In the genomic region with DNA sequence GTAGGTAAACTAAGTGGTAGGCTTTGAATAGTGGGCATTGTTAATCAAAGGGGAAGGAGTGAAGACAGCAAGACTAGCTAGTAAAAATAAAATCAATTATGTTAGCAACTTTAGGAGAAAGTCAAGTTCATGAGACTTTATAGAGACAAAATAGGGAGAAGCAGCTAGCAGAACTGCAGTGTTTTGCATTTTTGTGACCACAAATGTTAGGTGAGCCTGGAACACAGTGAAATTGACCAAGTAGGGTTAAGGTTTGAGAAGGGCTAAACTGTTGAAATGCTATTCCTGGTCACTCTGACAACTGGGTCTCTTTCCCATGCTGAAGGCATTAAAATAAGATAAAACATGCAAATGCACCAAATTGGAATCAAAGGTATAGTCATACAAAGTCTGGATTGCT, we compare ENCODE assay signal across 20 cellular contexts. TPM values are rescaled to one million over a fixed set of nuclear protein-coding genes. Genes with fewer than 3 reads are reported as not detected.
DNase-seq lines count a peak whose midpoint lies in the region; ATAC-seq, FAIRE-seq and TF ChIP-seq lines count a peak whose summit lies in the region.
"Had no signal": no experiment of that assay in that cellular context is flagged by ENCODE, and none has a peak within 500 bp of the region (broad histone marks: within the 10 kb centered on the region; RNA-seq: fewer than 3 reads in every experiment).

No MANE protein-coding gene starts in this region.

- H3K4me1 ChIP-seq in Caco-2 (peaks cover 17% of the 10 kb centered on the region), OCI-LY7 (ENCODE audit: insufficient read depth, low read length, poor library complexity, severe bottlenecking) (peaks cover 88% of the 10 kb centered on the region), sigmoid colon (peaks cover 0 to 27% (median 3%) of the 10 kb centered on the region in 4 donors), SK-N-SH (ENCODE audit: control insufficient read depth in 1 of 2, insufficient read depth in 2 of 2, low read depth in 1 of 2, low read length in 1 of 2) (peaks cover 5 to 9% of the 10 kb centered on the region in 2 experiments; a peak in 3 of 4 replicates)

- POLR2A ChIA-PET in Caco-2 (lab: Charles Lee) (no interaction called here), OCI-LY7 (lab: Charles Lee) (interaction anchor here (1.0 to 6.1 kb wide), 3 partner anchors 9 to 181 kb away, joined by 3 to 107 read pairs (median 4); partner anchors contain the start of genes ALG2 and SEC61B), SK-N-SH (lab: Yijun Ruan, JAX) (no interaction called here)

- H3K27ac Mint-ChIP-seq in Caco-2 (ENCODE audit: unreplicated experiment): peak overlapping the region; percentile 44
- H3K27ac Mint-ChIP-seq: GM23338 had no signal

- no peak for DNase-seq in Caco-2
- DNase-seq in GM19239 (ENCODE audit: insufficient read length, low spot score): no peak
- DNase-seq in OCI-LY7 (ENCODE audit: low spot score): no peak
- DNase-seq in sigmoid colon: no peak
- DNase-seq in NOMO-1 (lab: John Stamatoyannopoulos, UW; ENCODE audit: unreplicated experiment in 2 of 2): no peak
- DNase-seq in SK-N-SH: no peak
- no peak for DNase-seq in activated CD8-positive, alpha-beta memory T cell treated with anti-CD3 and anti-CD28 coated beads, Interleukin-2, amount 50 U/mL, for 4 hours
- DNase-seq: CD4-positive, alpha-beta T cell; IMR-90; NCI-H1092 treated with DMSO at 0.1 percent for 48 hours; NCI-H146; NCI-H2029 treated with DMSO at 0.1 percent for 48 hours; NCI-H748 treated with DMSO at 0.1 percent for 48 hours; SJCRH30; SW 1271 had no signal

- no peaks in the 10 kb centered on the region for H3K27me3 ChIP-seq in Caco-2 (replicated peaks; ENCODE audit: control insufficient read depth, insufficient read depth, low read length)
- H3K27me3 ChIP-seq in sigmoid colon: no peaks in the 10 kb centered on the region
- H3K27me3 ChIP-seq in SK-N-SH (ENCODE audit: insufficient read depth): no peaks in the 10 kb centered on the region
- H3K27me3 ChIP-seq: SJCRH30 had no signal

- no peaks in the 10 kb centered on the region for H3K9me2 ChIP-seq in OCI-LY7 (ENCODE audit: insufficient read depth, low read length)
- H3K9me2 ChIP-seq in SK-N-SH: no peaks in the 10 kb centered on the region

- no peak overlapping the region for H3K4me3 Mint-ChIP-seq in Caco-2 (ENCODE audit: unreplicated experiment)
- H3K4me3 Mint-ChIP-seq: CD4-positive, alpha-beta T cell; GM23338 had no signal

- intact Hi-C loops in Caco-2 (cut with micrococcal nuclease; ENCODE audit: unreplicated experiment) (no loop called here), OCI-LY7 (cut with micrococcal nuclease; ENCODE audit: unreplicated experiment) (loop anchor here (5.0 to 10.0 kb wide), 2 partner anchors 113 to 1310 kb away; partner anchors contain the start of gene TRMO), sigmoid colon (cut with DNase I) (no loop called here)

- H3K27me3 Mint-ChIP-seq in Caco-2 (ENCODE audit: insufficient read depth, unreplicated experiment): no peaks in the 10 kb centered on the region
- H3K27me3 Mint-ChIP-seq: CD4-positive, alpha-beta T cell had no signal

- H3K9me3 Mint-ChIP-seq in Caco-2 (ENCODE audit: unreplicated experiment): no peaks in the 10 kb centered on the region
- H3K9me3 Mint-ChIP-seq: CD4-positive, alpha-beta T cell; GM23338 had no signal

- H3F3A ChIP-seq in SK-N-SH (replicated peaks; ENCODE audit: insufficient read depth): peaks cover 3% of the 10 kb centered on the region

- no peak for TF ChIP-seq EP300 in sigmoid colon (IDR thresholded peaks at IDR 0.05)
- TF ChIP-seq EP300 in SK-N-SH (IDR thresholded peaks at IDR 0.05; ENCODE audit: borderline replicate concordance in 1 of 2, low read depth in 1 of 2, low read length in 1 of 2): no peak

- no TSS peak for BruUV-seq in Caco-2 (replicated peaks; lab: Mats Ljungman, UMichigan)
- no TSS peak for BruUV-seq in OCI-LY7 (replicated peaks; lab: Mats Ljungman, UMichigan)

- no peak overlapping the region for H3K9ac ChIP-seq in SK-N-SH

- H3K36me3 ChIP-seq in Caco-2 (ENCODE audit: control insufficient read depth, insufficient read depth, low read length) (no peaks in the 10 kb centered on the region), OCI-LY7 (ENCODE audit: insufficient read depth, low read length) (peaks cover 65% of the 10 kb centered on the region), sigmoid colon (peaks cover 0 to 51% (median 15%) of the 10 kb centered on the region in 4 donors), SK-N-SH (replicated peaks in 1 of 2; ENCODE audit: control insufficient read depth in 1 of 2, insufficient read depth in 2 of 2, low read length in 1 of 2) (peaks cover 20 to 36% of the 10 kb centered on the region in 2 experiments)

- FAIRE-seq in GM19239 (lab: Jason Lieb, UNC): peak; percentile 14
- FAIRE-seq: A204.1 had no signal

- TF ChIP-seq RAD21 in SK-N-SH (IDR thresholded peaks at IDR 0.05; ENCODE audit: low read length): no peak

- H4K20me1 ChIP-seq in OCI-LY7 (ENCODE audit: insufficient read depth, low read length) (no peaks in the 10 kb centered on the region), SK-N-SH (ENCODE audit: insufficient read depth) (no peaks in the 10 kb centered on the region)

- H2AFZ ChIP-seq in OCI-LY7 (ENCODE audit: low read length) (peak overlapping the region; percentile 31; the same call in 1 of the 2 replicates), SK-N-SH (ENCODE audit: low read depth) (no peak overlapping the region)
- H2AFZ ChIP-seq: GM23338 had no signal

- TF ChIP-seq CTCF in Caco-2 (IDR thresholded peaks at IDR 0.05; ENCODE audit: insufficient read depth in 1 of 2, low read depth in 1 of 2, low read length in 1 of 2, severe bottlenecking in 1 of 2, unreplicated experiment in 1 of 2) (no peak), OCI-LY7 (conservative IDR thresholded peaks at IDR 0.05; ENCODE audit: low read length) (no peak), sigmoid colon (IDR thresholded peaks at IDR 0.05) (no peak), SK-N-SH (IDR thresholded peaks at IDR 0.05) (no peak)

- no peaks in the 10 kb centered on the region for H3K4me1 Mint-ChIP-seq in Caco-2 (ENCODE audit: low read depth, unreplicated experiment)
- H3K4me1 Mint-ChIP-seq: GM23338 had no signal

- H3K79me2 ChIP-seq in OCI-LY7 (ENCODE audit: insufficient read depth, low read depth, low read length): peaks cover 5% of the 10 kb centered on the region; the same call in 1 of the 2 replicates
- H3K79me2 ChIP-seq in SK-N-SH (ENCODE audit: insufficient read depth): no peaks in the 10 kb centered on the region

- peak overlapping the region; percentile 99 for H3K27ac ChIP-seq in OCI-LY7 (ENCODE audit: low read depth, low read length, poor library complexity, severe bottlenecking)
- H3K27ac ChIP-seq in sigmoid colon: peak overlapping the region in 3 of 4 donors; percentile 43 to 72 (median 53)
- H3K27ac ChIP-seq in SK-N-SH (ENCODE audit: low read depth in 2 of 2, low read length in 1 of 2): no peak overlapping the region
- H3K27ac ChIP-seq: HL-60, SJCRH30 had no signal

- H3K4me2 ChIP-seq in OCI-LY7 (ENCODE audit: low read length): peak overlapping the region; percentile 87
- H3K4me2 ChIP-seq in SK-N-SH: no peak overlapping the region
- H3K4me2 ChIP-seq: GM23338 had no signal

- no peaks in the 10 kb centered on the region for H3K9me3 ChIP-seq in Caco-2
- peaks cover 22% of the 10 kb centered on the region for H3K9me3 ChIP-seq in OCI-LY7 (ENCODE audit: low read length)
- H3K9me3 ChIP-seq in sigmoid colon: no peaks in the 10 kb centered on the region
- H3K9me3 ChIP-seq in SK-N-SH: no peaks in the 10 kb centered on the region
- H3K9me3 ChIP-seq: SJCRH30 had no signal

- ATAC-seq in GM21786 (IDR thresholded peaks at IDR 0.05; ENCODE audit: unreplicated experiment): no peak
- ATAC-seq: GM23338, HCT116 had no signal

- H3K4me3 ChIP-seq in Caco-2 (ENCODE audit: low read depth, low read length) (no peak overlapping the region), OCI-LY7 (ENCODE audit: low read depth, low read length, poor library complexity, severe bottlenecking) (peak overlapping the region; percentile 50), sigmoid colon (no peak overlapping the region), SK-N-SH (ENCODE audit: low read depth in 2 of 2, low read length in 1 of 2) (no peak overlapping the region)
- H3K4me3 ChIP-seq: GM23338, SJCRH30 had no signal

- peaks cover 21% of the 10 kb centered on the region for H3K36me3 Mint-ChIP-seq in Caco-2 (ENCODE audit: insufficient read depth, unreplicated experiment)

- TF ChIP-seq POLR2A in sigmoid colon (IDR thresholded peaks at IDR 0.05): no peak

- CTCF ChIA-PET in Caco-2 (lab: Charles Lee): no interaction called here
- CTCF ChIA-PET in OCI-LY7 (lab: Charles Lee; ENCODE audit: unreplicated experiment): interaction anchor here (2.7 kb wide), 1 partner anchor 13 kb away, joined by 7 read pairs; the partner anchor contains the start of genes ALG2 and SEC61B
- CTCF ChIA-PET in SK-N-SH (lab: Yijun Ruan, JAX): no interaction called here

TF ChIP-seq in SK-N-SH, 30 proteins besides CTCF, POLR2A, EP300 and RAD21 (continues in another document):
- TF ChIP-seq, protein P1, sequence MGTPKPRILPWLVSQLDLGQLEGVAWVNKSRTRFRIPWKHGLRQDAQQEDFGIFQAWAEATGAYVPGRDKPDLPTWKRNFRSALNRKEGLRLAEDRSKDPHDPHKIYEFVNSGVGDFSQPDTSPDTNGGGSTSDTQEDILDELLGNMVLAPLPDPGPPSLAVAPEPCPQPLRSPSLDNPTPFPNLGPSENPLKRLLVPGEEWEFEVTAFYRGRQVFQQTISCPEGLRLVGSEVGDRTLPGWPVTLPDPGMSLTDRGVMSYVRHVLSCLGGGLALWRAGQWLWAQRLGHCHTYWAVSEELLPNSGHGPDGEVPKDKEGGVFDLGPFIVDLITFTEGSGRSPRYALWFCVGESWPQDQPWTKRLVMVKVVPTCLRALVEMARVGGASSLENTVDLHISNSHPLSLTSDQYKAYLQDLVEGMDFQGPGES (IDR thresholded peaks at IDR 0.05; ENCODE audit: low read depth, low read length): no peak

RNA-seq across cellular contexts. Expression of gene SEC61B, which starts 13.0 kb away (rescaled TPM):
- total RNA-seq in Caco-2 (2022): 167 and 170 TPM in 2 replicates
- 97.5 and 106 TPM in 2 replicates for total RNA-seq in OCI-LY7 (2014; rRNA removed; shearing (Covaris generic))
- 234 and 279 TPM in 2 replicates for total RNA-seq in OCI-LY7 (2022)
- 10 to 100 TPM; 37.1 to 70.3 (median 49.9) TPM for total RNA-seq in sigmoid colon
- polyA plus RNA-seq in sigmoid colon: 100 to 1,000 TPM; 286 to 343 (median 301) TPM
- 154 and 174 TPM in 2 replicates for polyA plus RNA-seq in SK-N-SH (2012; rRNA removed)
- polyA plus RNA-seq in SK-N-SH (2012; cell fraction: cytosol; rRNA removed): 165 and 169 TPM in 2 replicates
- 63.5 and 75.2 TPM in 2 replicates for polyA plus RNA-seq in SK-N-SH (2012; cell fraction: nucleus; rRNA removed)

RNA-seq across cellular contexts. Expression of gene ALG2, which starts 13.3 kb away (rescaled TPM):
- total RNA-seq in Caco-2 (2022) (37.9 and 39.8 TPM in 2 replicates), OCI-LY7 (2022) (35.2 and 35.3 TPM in 2 replicates), sigmoid colon (10 to 100 TPM; 15.1 to 25.0 (median 18.8) TPM)
- 22.2 and 26.5 TPM in 2 replicates for total RNA-seq in OCI-LY7 (2014; rRNA removed; shearing (Covaris generic))
- polyA plus RNA-seq in sigmoid colon (10 to 100 TPM in 1 of 3 donors, 1 to 10 TPM in 2; 8.4 to 24.2 (median 9.7) TPM), SK-N-SH (2012; rRNA removed) (31.6 and 35.6 TPM in 2 replicates)
- 33.3 and 33.7 TPM in 2 replicates for polyA plus RNA-seq in SK-N-SH (2012; cell fraction: cytosol; rRNA removed)
- 29.3 and 39.1 TPM in 2 replicates for polyA plus RNA-seq in SK-N-SH (2012; cell fraction: nucleus; rRNA removed)

Comparison
In these comparisons a context has a peak if more than half of its experiments do, and no peak if none do; other contexts are left out.
1. H3K27ac ChIP-seq: peak in OCI-LY7 (single experiment) and sigmoid colon (3 of 4); none in SK-N-SH (0 of 2).